Comparison of ENCODE assay signal across 19 cellular contexts in the genomic region with DNA sequence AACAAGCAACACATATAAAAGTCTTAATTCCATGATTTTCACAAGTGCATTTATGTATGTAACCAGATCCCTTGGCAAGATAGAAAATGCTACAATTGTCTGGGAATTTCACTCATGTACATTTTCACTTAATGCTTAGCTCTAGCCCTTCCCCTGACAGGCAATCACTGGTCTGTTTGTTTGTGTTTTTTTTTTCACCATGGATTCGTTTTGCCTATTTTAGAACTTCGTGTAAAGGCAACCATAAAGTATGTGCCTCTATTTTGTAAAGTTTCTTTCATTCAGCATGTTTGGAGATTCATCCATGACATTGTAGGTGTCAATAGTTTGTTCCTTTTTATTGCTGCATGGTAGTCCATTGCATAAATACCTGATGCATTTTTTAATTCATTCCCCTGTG.
DNase-seq lines count a peak whose midpoint lies in the region; ATAC-seq, FAIRE-seq and TF ChIP-seq lines count a peak whose summit lies in the region.
"Had no signal": no experiment of that assay in that cellular context is flagged by ENCODE, and none has a peak within 500 bp of the region (broad histone marks: within the 10 kb centered on the region; RNA-seq: fewer than 3 reads in every experiment).

No MANE protein-coding gene starts in this region.

- no peaks in the 10 kb centered on the region for H3K36me3 ChIP-seq in MM.1S (replicated peaks; ENCODE audit: insufficient read depth, low read length)
- H3K36me3 ChIP-seq in astrocyte (ENCODE audit: insufficient read depth, low read length) = no peaks in the 10 kb centered on the region

- no peaks in the 10 kb centered on the region for H4K20me1 ChIP-seq in MM.1S (ENCODE audit: insufficient read depth, low read length)
- H4K20me1 ChIP-seq in astrocyte (ENCODE audit: insufficient read depth, low read length) = no peaks in the 10 kb centered on the region

- DNase-seq in MM.1S (no peak), astrocyte (ENCODE audit: low read depth) (no peak), foreskin melanocyte (peak; percentile 72), HuH-7.5 (ENCODE audit: low spot score) (no peak), GM12891 (ENCODE audit: insufficient read length, low spot score) (no peak), left cardiac atrium (no peak), T-helper 1 cell (no peak)
- DNase-seq: AML-193; Caco-2; CD4-positive, alpha-beta T cell; H9 had no signal

- H3K79me2 ChIP-seq in MM.1S (ENCODE audit: low read length) = no peaks in the 10 kb centered on the region
- H3K79me2 ChIP-seq in astrocyte (ENCODE audit: insufficient read depth, low read length) = no peaks in the 10 kb centered on the region

- H3K27me3 ChIP-seq in MM.1S (replicated peaks; ENCODE audit: insufficient read depth, low read length) = no peaks in the 10 kb centered on the region
- no peaks in the 10 kb centered on the region for H3K27me3 ChIP-seq in astrocyte (ENCODE audit: insufficient read depth, low read length)

- H2AFZ ChIP-seq in MM.1S (ENCODE audit: low read length) (no peak overlapping the region), astrocyte (ENCODE audit: low read depth, low read length) (no peak overlapping the region)

- H3K4me2 ChIP-seq in MM.1S (ENCODE audit: low read depth, low read length) = peak overlapping the region; percentile 38; the same call in 1 of the 2 replicates
- H3K4me2 ChIP-seq in astrocyte (ENCODE audit: low read length) = no peak overlapping the region

- H3K36me3 Mint-ChIP-seq in astrocyte (ENCODE audit: low read depth, unreplicated experiment) = no peaks in the 10 kb centered on the region

- H3K4me1 Mint-ChIP-seq in astrocyte (ENCODE audit: low read depth, unreplicated experiment) = no peaks in the 10 kb centered on the region
- H3K4me1 Mint-ChIP-seq: H9 had no signal

- H3K4me1 ChIP-seq in MM.1S (ENCODE audit: low read length) = peaks cover 14% of the 10 kb centered on the region
- no peaks in the 10 kb centered on the region for H3K4me1 ChIP-seq in astrocyte (ENCODE audit: insufficient read depth, low read length)
- H3K4me1 ChIP-seq: Caco-2 had no signal

- H3K9me3 ChIP-seq in MM.1S (replicated peaks; ENCODE audit: insufficient read depth, low read length) (no peaks in the 10 kb centered on the region), astrocyte (ENCODE audit: insufficient read depth, low read depth, low read length) (no peaks in the 10 kb centered on the region)
- H3K9me3 ChIP-seq: Caco-2 had no signal

- FAIRE-seq in astrocyte (lab: Jason Lieb, UNC) = no peak
- FAIRE-seq in GM12891 (lab: Jason Lieb, UNC) = no peak
- FAIRE-seq: A204.1, D721Med, G401.6, GM12892, GM18507, H1, HepG2 had no signal

- no peak overlapping the region for H3K27ac Mint-ChIP-seq in astrocyte (ENCODE audit: unreplicated experiment)
- H3K27ac Mint-ChIP-seq: CD4-positive, alpha-beta T cell; H9 had no signal

- H3K9me3 Mint-ChIP-seq in astrocyte (ENCODE audit: unreplicated experiment) = no peaks in the 10 kb centered on the region
- H3K9me3 Mint-ChIP-seq: CD4-positive, alpha-beta T cell; H9 had no signal

- ATAC-seq in left cardiac atrium = no peak
- ATAC-seq: HepG2 had no signal

- intact Hi-C loops in left cardiac atrium (cut with DNase I) = no loop called here

- no peak for TF ChIP-seq CTCF in MM.1S (IDR thresholded peaks at IDR 0.05; ENCODE audit: low read length)
- no peak for TF ChIP-seq CTCF in astrocyte (IDR thresholded peaks at IDR 0.05; ENCODE audit: insufficient read depth, low read depth, low read length)

- no peak overlapping the region for H3K4me3 Mint-ChIP-seq in astrocyte (ENCODE audit: unreplicated experiment)
- H3K4me3 Mint-ChIP-seq: CD4-positive, alpha-beta T cell; H9 had no signal

- no peaks in the 10 kb centered on the region for H3F3A ChIP-seq in MM.1S (ENCODE audit: insufficient read depth, low read length)

- peaks cover 8% of the 10 kb centered on the region for H3K27me3 Mint-ChIP-seq in astrocyte (ENCODE audit: low read depth, unreplicated experiment)

- H3K9me2 ChIP-seq in MM.1S (replicated peaks; ENCODE audit: insufficient read depth, low read length) = no peaks in the 10 kb centered on the region

- no peak overlapping the region for H3K4me3 ChIP-seq in MM.1S (ENCODE audit: low read length)
- H3K4me3 ChIP-seq in astrocyte (ENCODE audit: insufficient read depth, low read depth, low read length) = no peak overlapping the region

- H3K9ac ChIP-seq in MM.1S (ENCODE audit: low read length) (no peak overlapping the region), astrocyte (ENCODE audit: low read length) (no peak overlapping the region)

- H3K27ac ChIP-seq in MM.1S (ENCODE audit: low read length) (peak overlapping the region; percentile 39; the same call in 1 of the 2 replicates), astrocyte (ENCODE audit: low read depth, low read length) (peak overlapping the region; percentile 23)
- H3K27ac ChIP-seq: C4-2B had no signal

- TF ChIP-seq POLR2A in GM12891 (IDR thresholded peaks at IDR 0.05; ENCODE audit: low read depth, low read length) = no peak

TF ChIP-seq in GM12891, 5 proteins besides CTCF, POLR2A, EP300 and RAD21:
- TF ChIP-seq SPI1 (IDR thresholded peaks at IDR 0.05; ENCODE audit: low read depth, low read length) = no peak
- no peak for TF ChIP-seq PAX5 (IDR thresholded peaks at IDR 0.05; ENCODE audit: insufficient read depth, low read length, severe bottlenecking)
- no peak for TF ChIP-seq POU2F2 (IDR thresholded peaks at IDR 0.05; ENCODE audit: low read depth, low read length)
- no peak for TF ChIP-seq TAF1 (IDR thresholded peaks at IDR 0.05; ENCODE audit: low read depth, low read length)
- no peak for TF ChIP-seq POLR2AphosphoS5 (IDR thresholded peaks at IDR 0.05; ENCODE audit: low read depth, low read length)
